ENCODE assay signal across 26 cellular contexts in the genomic region with DNA sequence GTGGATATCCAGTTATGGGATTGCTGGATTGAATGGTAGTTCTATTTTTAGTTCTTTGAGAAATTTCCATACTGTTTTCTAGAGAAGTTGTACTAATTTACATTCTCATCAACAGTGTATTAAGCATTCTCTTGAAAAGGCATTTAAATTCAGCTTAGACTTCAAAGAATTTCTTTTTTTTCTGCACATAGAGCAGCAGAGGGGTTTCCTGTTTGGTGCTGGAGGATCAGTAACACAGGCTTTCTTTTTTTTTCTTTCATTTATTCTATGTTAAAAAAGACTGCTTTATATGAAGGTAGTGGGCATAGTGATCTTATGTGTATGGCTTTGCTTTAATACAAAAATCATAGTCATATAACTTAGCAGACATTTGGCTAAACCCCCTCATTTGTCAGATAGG.
DNase-seq lines count a peak whose midpoint lies in the region; ATAC-seq and TF ChIP-seq lines count a peak whose summit lies in the region.
"Had no signal": no experiment of that assay in that cellular context is flagged by ENCODE, and none has a peak within 500 bp of the region (broad histone marks: within the 10 kb centered on the region; RNA-seq: fewer than 3 reads in every experiment).

No MANE protein-coding gene starts in this region.

- H3K27ac ChIP-seq in fibroblast of lung (ENCODE audit: insufficient read depth, low read length) (peak overlapping the region; percentile 23), thymus (ENCODE audit: low read depth) (peak overlapping the region; percentile 18)
- H3K27ac ChIP-seq: dorsolateral prefrontal cortex, gastroesophageal sphincter, hepatocyte, KMS-11, skin epidermis, tibial nerve had no signal

- H3K27me3 ChIP-seq in fibroblast of lung (ENCODE audit: control insufficient read depth, insufficient read depth, low read length): no peaks in the 10 kb centered on the region
- no peaks in the 10 kb centered on the region for H3K27me3 ChIP-seq in thymus (ENCODE audit: control insufficient read depth, insufficient read depth)
- H3K27me3 ChIP-seq: dorsolateral prefrontal cortex, hepatocyte, tibial nerve had no signal

- H3K4me3 ChIP-seq in fibroblast of lung (replicated peaks in 1 of 4; ENCODE audit: control extremely low read depth in 1 of 4, insufficient read depth in 1 of 4, low read depth in 3 of 4, low read length in 4 of 4) (no peak overlapping the region), thymus (ENCODE audit: low read length) (no peak overlapping the region)
- H3K4me3 ChIP-seq: dorsolateral prefrontal cortex, gastroesophageal sphincter, hepatocyte, skin epidermis, tibial nerve had no signal

- POLR2A ChIA-PET in T-cell (lab: Charles Lee): no interaction called here

- peak overlapping the region; percentile 60 for H3K27ac Mint-ChIP-seq in activated naive CD4-positive, alpha-beta T cell treated with anti-CD3 and anti-CD28 coated beads, Interleukin-2, amount 10 ng/mL, durations not matched to agents 7 days and 5 days
- peak overlapping the region; percentile 85 to 88 for H3K27ac Mint-ChIP-seq in T-cell
- H3K27ac Mint-ChIP-seq: activated T-cell treated with anti-CD3 and anti-CD28 coated beads, Interleukin-2, amount 50 U/mL, for 72 hours; T-helper 17 cell had no signal

- ATAC-seq in T-cell (replicated peaks in 1 of 4) (peak in 3 of 4 experiments; percentile 53 to 59 (median 56)), GM18502 (IDR thresholded peaks at IDR 0.05; ENCODE audit: poor library complexity, unreplicated experiment) (no peak)
- ATAC-seq: T-helper 17 cell had no signal

- H3K36me3 Mint-ChIP-seq in activated naive CD4-positive, alpha-beta T cell treated with anti-CD3 and anti-CD28 coated beads, Interleukin-2, amount 10 ng/mL, durations not matched to agents 7 days and 5 days: no peaks in the 10 kb centered on the region
- no peaks in the 10 kb centered on the region for H3K36me3 Mint-ChIP-seq in T-cell

- CTCF ChIA-PET in activated naive CD4-positive, alpha-beta T cell treated with anti-CD3 and anti-CD28 coated beads, Interleukin-2, amount 10 ng/mL, durations not matched to agents 7 days and 5 days (lab: Charles Lee): interaction anchor here (1.8 to 6.9 kb wide), 4 partner anchors 10 to 104 kb away, joined by 4 to 59 read pairs (median 34); no protein-coding TSS in a partner anchor
- CTCF ChIA-PET in T-cell (lab: Charles Lee): interaction anchor here (0.6 to 6.0 kb wide), 8 partner anchors 9 to 98 kb away, joined by 3 to 31 read pairs (median 4); no protein-coding TSS in a partner anchor

- no peaks in the 10 kb centered on the region for H3K9me3 ChIP-seq in fibroblast of lung (ENCODE audit: control insufficient read depth, insufficient read depth, low read depth, low read length)
- no peaks in the 10 kb centered on the region for H3K9me3 ChIP-seq in thymus (ENCODE audit: control insufficient read depth)
- H3K9me3 ChIP-seq: gastroesophageal sphincter, tibial nerve had no signal

- TF ChIP-seq CTCF in fibroblast of lung (conservative IDR thresholded peaks at IDR 0.05 in 1 of 2, IDR thresholded peaks at IDR 0.05 in 1 of 2; ENCODE audit: low read depth in 1 of 2, low read length in 2 of 2): no peak

- H3K4me1 Mint-ChIP-seq in activated naive CD4-positive, alpha-beta T cell treated with anti-CD3 and anti-CD28 coated beads, Interleukin-2, amount 10 ng/mL, durations not matched to agents 7 days and 5 days: peaks cover 39% of the 10 kb centered on the region
- H3K4me1 Mint-ChIP-seq in T-cell: peaks cover 31 to 50% (median 36%) of the 10 kb centered on the region in 3 donors

- no peak overlapping the region for H3K4me3 Mint-ChIP-seq in activated naive CD4-positive, alpha-beta T cell treated with anti-CD3 and anti-CD28 coated beads, Interleukin-2, amount 10 ng/mL, durations not matched to agents 7 days and 5 days
- H3K4me3 Mint-ChIP-seq in T-cell: peak overlapping the region in 2 of 3 donors; percentile 28 to 59
- H3K4me3 Mint-ChIP-seq: T-helper 17 cell had no signal

- no peaks in the 10 kb centered on the region for H3K27me3 Mint-ChIP-seq in activated naive CD4-positive, alpha-beta T cell treated with anti-CD3 and anti-CD28 coated beads, Interleukin-2, amount 10 ng/mL, durations not matched to agents 7 days and 5 days
- H3K27me3 Mint-ChIP-seq in T-cell: no peaks in the 10 kb centered on the region
- H3K27me3 Mint-ChIP-seq: T-helper 17 cell had no signal

- no peaks in the 10 kb centered on the region for H4K20me1 ChIP-seq in fibroblast of lung (ENCODE audit: control insufficient read depth, extremely low read depth, insufficient read depth, low read length)

- H3K4me2 ChIP-seq in fibroblast of lung (ENCODE audit: extremely low read depth, insufficient read depth, low read length): no peak overlapping the region
- H3K4me2 ChIP-seq: hepatocyte, KMS-11 had no signal

- H3K9ac ChIP-seq in fibroblast of lung (ENCODE audit: insufficient read depth, low read length): no peak overlapping the region
- H3K9ac ChIP-seq: KMS-11 had no signal

- H3K36me3 ChIP-seq in fibroblast of lung (ENCODE audit: control insufficient read depth, insufficient read depth, low read length) (no peaks in the 10 kb centered on the region), thymus (ENCODE audit: control insufficient read depth, insufficient read depth) (no peaks in the 10 kb centered on the region)
- H3K36me3 ChIP-seq: gastroesophageal sphincter, tibial nerve had no signal

- H3K4me1 ChIP-seq in fibroblast of lung (ENCODE audit: control insufficient read depth, extremely low read depth, insufficient read depth, low read length) (peaks cover 3% of the 10 kb centered on the region), thymus (ENCODE audit: control insufficient read depth, insufficient read depth, low read length) (peaks cover 2% of the 10 kb centered on the region)
- H3K4me1 ChIP-seq: gastroesophageal sphincter had no signal

- no peaks in the 10 kb centered on the region for H3K9me3 Mint-ChIP-seq in activated naive CD4-positive, alpha-beta T cell treated with anti-CD3 and anti-CD28 coated beads, Interleukin-2, amount 10 ng/mL, durations not matched to agents 7 days and 5 days
- no peaks in the 10 kb centered on the region for H3K9me3 Mint-ChIP-seq in T-cell
- H3K9me3 Mint-ChIP-seq: activated T-cell treated with anti-CD3 and anti-CD28 coated beads, Interleukin-2, amount 50 U/mL, for 72 hours had no signal

- H3K79me2 ChIP-seq in fibroblast of lung (ENCODE audit: control insufficient read depth, insufficient read depth, low read length): no peaks in the 10 kb centered on the region
- H3K79me2 ChIP-seq: hepatocyte had no signal

- H2AFZ ChIP-seq in fibroblast of lung (ENCODE audit: low read length): no peak overlapping the region
- H2AFZ ChIP-seq: hepatocyte had no signal

- DNase-seq in activated naive CD4-positive, alpha-beta T cell treated with anti-CD3 and anti-CD28 coated beads, Interleukin-2, amount 10 ng/mL, durations not matched to agents 7 days and 5 days: no peak
- DNase-seq in activated naive CD4-positive, alpha-beta T cell treated with Interleukin-2 at 50 U/mL for 16 hours: no peak
- no peak for DNase-seq in T-cell
- no peak for DNase-seq in fibroblast of lung (ENCODE audit: low read depth in 2 of 2)
- DNase-seq in cerebellar nuclear complex (lab: John Stamatoyannopoulos, UW): no peak
- DNase-seq in NCI-H524 (lab: John Stamatoyannopoulos, UW): no peak
- DNase-seq: activated CD4-positive, alpha-beta T cell treated with anti-CD3 and anti-CD28 coated beads for 1 hour; activated naive CD4-positive, alpha-beta T cell; activated T-cell treated with anti-CD3 and anti-CD28 coated beads, Interleukin-2, amount 50 U/mL, for 72 hours; DND-41; left cardiac atrium; mesendoderm; NCI-H1417 treated with DMSO at 0.1 percent for 48 hours; NCI-H2081; NCI-H345; NCI-H748 treated with DMSO at 0.1 percent for 48 hours; RPMI8226; T-helper 17 cell had no signal
